Comparison of ENCODE assay signal across 27 cellular contexts in genomic region chr5:31585519-31586270, GRCh38. TPM values are rescaled to one million over a fixed set of nuclear protein-coding genes. Genes with fewer than 3 reads are reported as not detected.
DNase-seq lines count a peak whose midpoint lies in the region; ATAC-seq, FAIRE-seq and TF ChIP-seq lines count a peak whose summit lies in the region.
"Had no signal": no experiment of that assay in that cellular context is flagged by ENCODE, and none has a peak within 500 bp of the region (broad histone marks: within the 10 kb centered on the region; RNA-seq: fewer than 3 reads in every experiment).

No MANE protein-coding gene starts in this region.

- peaks cover 2% of the 10 kb centered on the region for H3K27me3 ChIP-seq in astrocyte (ENCODE audit: insufficient read depth, low read length)
- no peaks in the 10 kb centered on the region for H3K27me3 ChIP-seq in osteoblast (ENCODE audit: insufficient read depth, low read length)
- H3K27me3 ChIP-seq: BE2C had no signal

- H3K4me2 ChIP-seq in A549 (peak overlapping the region; percentile 23; the same call in 1 of the 3 replicates), astrocyte (ENCODE audit: low read length) (peak overlapping the region; percentile 38), osteoblast (ENCODE audit: insufficient read depth, low read length) (no peak overlapping the region)

- H3K36me3 ChIP-seq in HEK293 (ENCODE audit: control insufficient read depth in 2 of 2, insufficient read depth in 1 of 2, low read length in 2 of 2) (no peaks in the 10 kb centered on the region), astrocyte (ENCODE audit: insufficient read depth, low read length) (no peaks in the 10 kb centered on the region), osteoblast (ENCODE audit: insufficient read depth, low read length) (no peaks in the 10 kb centered on the region)
- H3K36me3 ChIP-seq: BE2C, gastrocnemius medialis had no signal

- peaks cover 5% of the 10 kb centered on the region for H3K9me3 Mint-ChIP-seq in astrocyte (ENCODE audit: unreplicated experiment)
- H3K9me3 Mint-ChIP-seq: activated CD4-positive, alpha-beta T cell treated with anti-CD3 and anti-CD28 coated beads, Interleukin-2, amount 10 ng/mL, durations not matched to agents 7 days and 5 days; activated naive CD8-positive, alpha-beta T cell treated with anti-CD3 and anti-CD28 coated beads, Interleukin-2, amount 50 U/mL, for 24 hours; natural killer cell treated with Interleukin-12 subunit alpha and Interleukin-12 subunit beta and Interleukin-15 and Interleukin-18, amount 100 ng/mL, for 72 hours; T-cell had no signal

- no peak for FAIRE-seq in A549 (lab: Jason Lieb, UNC)
- no peak for FAIRE-seq in astrocyte (lab: Jason Lieb, UNC)
- FAIRE-seq: GM12878 had no signal

- H2AFZ ChIP-seq in astrocyte (ENCODE audit: low read depth, low read length): no peak overlapping the region
- no peak overlapping the region for H2AFZ ChIP-seq in osteoblast (ENCODE audit: low read length)

- TF ChIP-seq RAD21 in A549 (conservative IDR thresholded peaks at IDR 0.05 in 1 of 2, IDR thresholded peaks at IDR 0.05 in 1 of 2): no peak

- ATAC-seq in A549: no peak
- ATAC-seq: activated naive CD8-positive, alpha-beta T cell treated with anti-CD3 and anti-CD28 coated beads, Interleukin-2, amount 50 U/mL, for 24 hours; gastrocnemius medialis; GM12878; left cardiac atrium; natural killer cell treated with Interleukin-12 subunit alpha and Interleukin-12 subunit beta and Interleukin-15 and Interleukin-18, amount 100 ng/mL, for 72 hours; stimulated activated naive B cell treated with anti-CD40 and anti-IgM and Interleukin-4, amounts not matched to agents 10 μg/mL and 1 μg/mL and 100 μg/mL, for 72 hours; T-cell had no signal

- 0 out of 3 replicates have a peak, but pooled peaks cover 3% of the 10 kb centered on the region for H3K4me1 ChIP-seq in A549
- no peaks in the 10 kb centered on the region for H3K4me1 ChIP-seq in HEK293 (ENCODE audit: control insufficient read depth, insufficient read depth, low read length)
- peaks cover 3% of the 10 kb centered on the region for H3K4me1 ChIP-seq in astrocyte (ENCODE audit: insufficient read depth, low read length)
- H3K4me1 ChIP-seq in osteoblast (ENCODE audit: insufficient read depth, low read length): no peaks in the 10 kb centered on the region
- H3K4me1 ChIP-seq: BE2C, gastrocnemius medialis had no signal

- H3K9ac ChIP-seq in astrocyte (ENCODE audit: low read length): no peak overlapping the region

- H3K27me3 Mint-ChIP-seq in astrocyte (ENCODE audit: low read depth, unreplicated experiment): no peaks in the 10 kb centered on the region

- TF ChIP-seq EP300 in A549 (IDR thresholded peaks at IDR 0.05): no peak

- no peaks in the 10 kb centered on the region for H3K36me3 Mint-ChIP-seq in astrocyte (ENCODE audit: low read depth, unreplicated experiment)
- H3K36me3 Mint-ChIP-seq: brain; natural killer cell treated with Interleukin-12 subunit alpha and Interleukin-12 subunit beta and Interleukin-15 and Interleukin-18, amount 100 ng/mL, for 72 hours; stimulated activated naive B cell treated with anti-CD40 and anti-IgM and Interleukin-4, amounts not matched to agents 10 μg/mL and 1 μg/mL and 100 μg/mL, for 72 hours; T-cell had no signal

- H3K79me2 ChIP-seq in astrocyte (ENCODE audit: insufficient read depth, low read length) (no peaks in the 10 kb centered on the region), osteoblast (ENCODE audit: insufficient read depth, low read length) (no peaks in the 10 kb centered on the region)

- TF ChIP-seq POLR2A in A549 (IDR thresholded peaks at IDR 0.05; ENCODE audit: low read length): no peak

- H3K27ac ChIP-seq in A549: no peak overlapping the region
- H3K27ac ChIP-seq in HEK293 (ENCODE audit: extremely low read depth, low read depth, low read length): no peak overlapping the region
- H3K27ac ChIP-seq in astrocyte (ENCODE audit: low read depth, low read length): no peak overlapping the region
- H3K27ac ChIP-seq in caudate nucleus (ENCODE audit: low read depth, low read length): no peak overlapping the region
- H3K27ac ChIP-seq in osteoblast (ENCODE audit: low read depth, low read length): no peak overlapping the region
- H3K27ac ChIP-seq: gastrocnemius medialis, skin epidermis had no signal

- no peak overlapping the region for H3K4me3 Mint-ChIP-seq in astrocyte (ENCODE audit: unreplicated experiment)
- H3K4me3 Mint-ChIP-seq: activated CD4-positive, alpha-beta T cell treated with anti-CD3 and anti-CD28 coated beads, Interleukin-2, amount 10 ng/mL, durations not matched to agents 7 days and 5 days; activated naive CD8-positive, alpha-beta T cell treated with anti-CD3 and anti-CD28 coated beads, Interleukin-2, amount 50 U/mL, for 24 hours; brain; natural killer cell treated with Interleukin-12 subunit alpha and Interleukin-12 subunit beta and Interleukin-15 and Interleukin-18, amount 100 ng/mL, for 72 hours; stimulated activated naive B cell treated with anti-CD40 and anti-IgM and Interleukin-4, amounts not matched to agents 10 μg/mL and 1 μg/mL and 100 μg/mL, for 72 hours; T-cell had no signal

- peaks cover 2% of the 10 kb centered on the region for H3K4me1 Mint-ChIP-seq in astrocyte (ENCODE audit: low read depth, unreplicated experiment)
- H3K4me1 Mint-ChIP-seq: activated CD4-positive, alpha-beta T cell treated with anti-CD3 and anti-CD28 coated beads, Interleukin-2, amount 10 ng/mL, durations not matched to agents 7 days and 5 days; activated naive CD8-positive, alpha-beta T cell treated with anti-CD3 and anti-CD28 coated beads, Interleukin-2, amount 50 U/mL, for 24 hours; brain; stimulated activated naive B cell treated with anti-CD40 and anti-IgM and Interleukin-4, amounts not matched to agents 10 μg/mL and 1 μg/mL and 100 μg/mL, for 72 hours; T-cell had no signal

- peak overlapping the region; percentile 10 for H3K27ac Mint-ChIP-seq in astrocyte (ENCODE audit: unreplicated experiment)
- H3K27ac Mint-ChIP-seq: activated CD4-positive, alpha-beta T cell treated with anti-CD3 and anti-CD28 coated beads, Interleukin-2, amount 10 ng/mL, durations not matched to agents 7 days and 5 days; activated naive CD8-positive, alpha-beta T cell treated with anti-CD3 and anti-CD28 coated beads, Interleukin-2, amount 50 U/mL, for 24 hours; brain; natural killer cell treated with Interleukin-12 subunit alpha and Interleukin-12 subunit beta and Interleukin-15 and Interleukin-18, amount 100 ng/mL, for 72 hours; stimulated activated naive B cell treated with anti-CD40 and anti-IgM and Interleukin-4, amounts not matched to agents 10 μg/mL and 1 μg/mL and 100 μg/mL, for 72 hours; T-cell had no signal

- TF ChIP-seq CTCF in A549 (IDR thresholded peaks at IDR 0.05) (no peak), HEK293 (tag by site-specific recombination; IDR thresholded peaks at IDR 0.05) (no peak), astrocyte (IDR thresholded peaks at IDR 0.05; ENCODE audit: insufficient read depth, low read depth, low read length) (no peak), osteoblast (IDR thresholded peaks at IDR 0.05; ENCODE audit: extremely low read depth, low read depth, low read length) (no peak)

- WGBS in A549 (ENCODE audit: missing lambda C conversion rate): 23% methylated on average over 4 of the region's 4 CpGs

- no peak overlapping the region for H3K4me3 ChIP-seq in A549
- H3K4me3 ChIP-seq in HEK293 (ENCODE audit: low read depth, low read length): no peak overlapping the region
- no peak overlapping the region for H3K4me3 ChIP-seq in astrocyte (ENCODE audit: insufficient read depth, low read depth, low read length)
- no peak overlapping the region for H3K4me3 ChIP-seq in osteoblast (ENCODE audit: insufficient read depth, low read length)
- H3K4me3 ChIP-seq: gastrocnemius medialis, GM12878, skin epidermis had no signal

- DNase-seq in A549 (ENCODE audit: low read depth in 1 of 2, low spot score in 1 of 2) (no peak), astrocyte (ENCODE audit: low read depth) (peak; percentile 49), kidney tubule cell (ENCODE audit: low spot score) (peak; percentile 12), HuH-7 (ENCODE audit: low spot score) (no peak), caudate nucleus (lab: John Stamatoyannopoulos, UW) (no peak), osteoblast (ENCODE audit: insufficient read length, low spot score, missing footprints) (no peak), posterior cingulate gyrus (no peak)
- DNase-seq: activated CD4-positive, alpha-beta T cell treated with anti-CD3 and anti-CD28 coated beads, Interleukin-2, amount 10 ng/mL, durations not matched to agents 7 days and 5 days; activated gamma-delta T cell treated with Interleukin-2 at 50 U/mL for 16 hours; activated naive CD8-positive, alpha-beta T cell treated with anti-CD3 and anti-CD28 coated beads, Interleukin-2, amount 50 U/mL, for 24 hours; activated T-cell treated with anti-CD3 and anti-CD28 coated beads, Interleukin-2, amount 50 U/mL, for 1 hour; BE2C; DMS 273 treated with DMSO at 0.1 percent for 48 hours; gastrocnemius medialis; HCEC 1CT; left cardiac atrium; NCI-H1092 treated with DMSO at 0.1 percent for 48 hours; NCI-H1930; NCI-H510A treated with DMSO at 0.1 percent for 48 hours; stimulated activated naive B cell treated with anti-CD40 and anti-IgM and Interleukin-4, amounts not matched to agents 10 μg/mL and 1 μg/mL and 100 μg/mL, for 72 hours; substantia nigra; T-cell had no signal

- intact Hi-C loops in posterior cingulate gyrus (cut with DNase I): no loop called here

- POLR2A ChIA-PET in A549 (lab: Yijun Ruan, JAX): no interaction called here
- POLR2A ChIA-PET in HEK293 (lab: Yijun Ruan, JAX): no interaction called here

- H4K20me1 ChIP-seq in astrocyte (ENCODE audit: insufficient read depth, low read length): no peaks in the 10 kb centered on the region
- H4K20me1 ChIP-seq in osteoblast (ENCODE audit: insufficient read depth, low read length): no peaks in the 10 kb centered on the region

- CTCF ChIA-PET in A549 (lab: Yijun Ruan, JAX): interaction anchor here (0.9 to 5.0 kb wide), 4 partner anchors 9 to 508 kb away, joined by 3 to 23 read pairs (median 5); partner anchors contain the start of gene PDZD2
- CTCF ChIA-PET in HEK293 (lab: Yijun Ruan, JAX): interaction anchor here (0.6 to 2.6 kb wide), 4 partner anchors 222 to 507 kb away, joined by 3 to 21 read pairs (median 4); no protein-coding TSS in a partner anchor

- peaks cover 7% of the 10 kb centered on the region; the same call in 2 of the 3 replicates for H3K9me3 ChIP-seq in A549
- no peaks in the 10 kb centered on the region for H3K9me3 ChIP-seq in HEK293 (ENCODE audit: control insufficient read depth, insufficient read depth, low read depth, low read length)
- H3K9me3 ChIP-seq in astrocyte (ENCODE audit: insufficient read depth, low read depth, low read length): peaks cover 5% of the 10 kb centered on the region
- no peaks in the 10 kb centered on the region for H3K9me3 ChIP-seq in osteoblast (ENCODE audit: low read depth, low read length)
- H3K9me3 ChIP-seq: BE2C, gastrocnemius medialis had no signal

RNA-seq across cellular contexts. Expression of gene PDZD2, which starts 53.2 kb away (rescaled TPM):
- polyA plus RNA-seq in A549 (2011; rRNA removed) (0.09 and 0.12 TPM in 2 replicates), A549 (2017; fragmentation: RNase III; extraction: RNeasy Plus Mini Kit Qiagen cat#74134 plus additional on column Dnase treatment) (0.06 to 0.09 TPM (median 0.07 TPM) in 3 replicates)
- under 0.01 and 0.04 TPM in 2 replicates for polyA plus RNA-seq in A549 (2012; cell fraction: cytosol; rRNA removed)
- polyA plus RNA-seq in A549 (2012; cell fraction: nucleus; rRNA removed): 0.01 TPM in 1 of 2 replicates, not detected in the other
- 0.04 and 0.05 TPM in 2 replicates for polyA minus RNA-seq in A549 (2011; rRNA and poly(A)+ RNA removed)
- total RNA-seq in astrocyte (6.5 and 10.3 TPM in 2 replicates), osteoblast (0.29 and 0.36 TPM in 2 replicates)
- total RNA-seq: activated CD4-positive, alpha-beta T cell treated with anti-CD3 and anti-CD28 coated beads, Interleukin-2, amount 10 ng/mL, durations not matched to agents 7 days and 5 days; natural killer cell treated with Interleukin-12 subunit alpha and Interleukin-12 subunit beta and Interleukin-15 and Interleukin-18, amount 100 ng/mL, for 72 hours had no signal

RNA-seq across cellular contexts. Expression of gene C5orf22, which starts 53.6 kb away (rescaled TPM):
- polyA plus RNA-seq in A549 (2011; rRNA removed): 25.2 and 29.4 TPM in 2 replicates
- 6.7 and 10.1 TPM in 2 replicates for polyA plus RNA-seq in A549 (2012; cell fraction: cytosol; rRNA removed)
- polyA plus RNA-seq in A549 (2012; cell fraction: nucleus; rRNA removed): 3.7 and 7.1 TPM in 2 replicates
- 12.4 to 13.6 TPM (median 12.8 TPM) in 3 replicates for polyA plus RNA-seq in A549 (2017; fragmentation: RNase III; extraction: RNeasy Plus Mini Kit Qiagen cat#74134 plus additional on column Dnase treatment)
- polyA minus RNA-seq in A549 (2011; rRNA and poly(A)+ RNA removed): 9.7 and 10.6 TPM in 2 replicates
- 25.9 and 26.5 TPM in 2 replicates for total RNA-seq in astrocyte
- total RNA-seq in osteoblast: 21.4 and 21.8 TPM in 2 replicates

RNA-seq across cellular contexts. Expression of gene DROSHA, which starts 53.8 kb away (rescaled TPM):
- polyA plus RNA-seq in A549 (2011; rRNA removed) (77.7 and 105 TPM in 2 replicates), A549 (2017; fragmentation: RNase III; extraction: RNeasy Plus Mini Kit Qiagen cat#74134 plus additional on column Dnase treatment) (44.3 to 49.1 TPM (median 46.9 TPM) in 3 replicates)
- 23.8 and 30.7 TPM in 2 replicates for polyA plus RNA-seq in A549 (2012; cell fraction: cytosol; rRNA removed)
- polyA plus RNA-seq in A549 (2012; cell fraction: nucleus; rRNA removed): 45.6 and 49.2 TPM in 2 replicates
- polyA minus RNA-seq in A549 (2011; rRNA and poly(A)+ RNA removed): 74.6 and 117 TPM in 2 replicates
- total RNA-seq in astrocyte (50.6 and 56.5 TPM in 2 replicates), osteoblast (32.9 and 35.7 TPM in 2 replicates)

Comparison
In these comparisons a context has a peak if more than half of its experiments do, and no peak if none do; other contexts are left out.
1. DNase-seq: peak in astrocyte (single experiment) and kidney tubule cell (single experiment); none in A549 (0 of 2), HuH-7 (single experiment), caudate nucleus (0 of 61), osteoblast (single experiment) and posterior cingulate gyrus (0 of 10).